1 cellular context compared by ENCODE assay signal in genomic region chr6:157527471-157527907, GRCh38.
TF ChIP-seq lines count a peak whose summit lies in the region.

No MANE protein-coding gene starts in this region.

TF ChIP-seq in K562, 482 proteins besides CTCF, POLR2A, EP300 and RAD21 (continued from another document and continues in another):
- TF ChIP-seq CREB1 (IDR thresholded peaks at IDR 0.05) (no peak), CREB1 (CRISPR knock-in tag; IDR thresholded peaks at IDR 0.05) (no peak), TCF3 (CRISPR knock-in tag; IDR thresholded peaks at IDR 0.05) (no peak), EHMT2 (IDR thresholded peaks at IDR 0.05) (no peak), ZNF583 (CRISPR knock-in tag; IDR thresholded peaks at IDR 0.05) (no peak), PRDM10 (IDR thresholded peaks at IDR 0.05; ENCODE audit: partially characterized antibody) (no peak), ZNF592 (IDR thresholded peaks at IDR 0.05) (peak; percentile 83), KLF13 (tag; IDR thresholded peaks at IDR 0.05; ENCODE audit: borderline replicate concordance, low read depth) (no peak), CEBPB (tag; IDR thresholded peaks at IDR 0.05) (peak; percentile 83), ESRRB (CRISPR knock-in tag; IDR thresholded peaks at IDR 0.05; ENCODE audit: borderline replicate concordance) (no peak), MYC (IDR thresholded peaks at IDR 0.05; ENCODE audit: low read depth, low read length) (0 out of 2 replicates have a peak, but pooled peaks have one; percentile 10), MYC (CRISPR knock-in tag; IDR thresholded peaks at IDR 0.05; ENCODE audit: borderline replicate concordance, low read depth) (no peak), NUFIP1 (IDR thresholded peaks at IDR 0.05; ENCODE audit: partially characterized antibody) (no peak), ZNF764 (CRISPR knock-in tag; IDR thresholded peaks at IDR 0.05; ENCODE audit: low read depth) (no peak), ZNF274 (IDR thresholded peaks at IDR 0.05; ENCODE audit: borderline replicate concordance, low read depth, low read length) (no peak), L3MBTL2 (IDR thresholded peaks at IDR 0.05) (peak; percentile 81; the same call in 1 of the 2 replicates), BRD4 (IDR thresholded peaks at IDR 0.05) (no peak), HNRNPH1 (optimal IDR thresholded peaks at IDR 0.05; ENCODE audit: low read depth, low read length) (no peak), FOXK1 (CRISPR knock-in tag; IDR thresholded peaks at IDR 0.05; ENCODE audit: borderline replicate concordance) (no peak), SIN3A (IDR thresholded peaks at IDR 0.05; ENCODE audit: borderline replicate concordance in 2 of 2, control insufficient read depth in 1 of 2, low read depth in 2 of 2, low read length in 2 of 2) (no peak), JUND (IDR thresholded peaks at IDR 0.05; ENCODE audit: borderline replicate concordance, low read depth, low read length) (peak; percentile 69), JUND (tag; IDR thresholded peaks at IDR 0.05; ENCODE audit: borderline replicate concordance, low read depth, low read length) (0 out of 3 replicates have a peak, but pooled peaks have one; percentile 31), ATF7 (IDR thresholded peaks at IDR 0.05) (peak; percentile 48; the same call in 1 of the 2 replicates), ZNF431 (CRISPR knock-in tag; IDR thresholded peaks at IDR 0.05) (no peak), ZNF639 (CRISPR knock-in tag; conservative IDR thresholded peaks at IDR 0.05 in 1 of 2, IDR thresholded peaks at IDR 0.05 in 1 of 2) (peak in 1 of 2 experiments; percentile 44; a peak in 1 of 4 replicates), SIRT6 (IDR thresholded peaks at IDR 0.05; ENCODE audit: low read depth, low read length) (no peak), ZNF24 (IDR thresholded peaks at IDR 0.05) (no peak), ZNF395 (CRISPR knock-in tag; IDR thresholded peaks at IDR 0.05) (no peak), ZBTB17 (CRISPR knock-in tag; IDR thresholded peaks at IDR 0.05) (no peak), RBM25 (IDR thresholded peaks at IDR 0.05; ENCODE audit: low read depth, low read length, severe bottlenecking) (no peak), RUNX1 (IDR thresholded peaks at IDR 0.05; ENCODE audit: low read depth) (no peak), ETV1 (tag; conservative IDR thresholded peaks at IDR 0.05; ENCODE audit: low read depth) (peak; percentile 45; the same call in 1 of the 2 replicates), CEBPG (CRISPR knock-in tag; IDR thresholded peaks at IDR 0.05) (0 out of 2 replicates have a peak, but pooled peaks have one; percentile 51), CEBPG (tag; conservative IDR thresholded peaks at IDR 0.05 in 1 of 2, IDR thresholded peaks at IDR 0.05 in 1 of 2) (peak; percentile 59 to 83), ZNF699 (CRISPR knock-in tag; IDR thresholded peaks at IDR 0.05; ENCODE audit: insufficient replicate concordance) (no peak), ZBTB9 (CRISPR knock-in tag; IDR thresholded peaks at IDR 0.05) (no peak), REST (CRISPR knock-in tag; IDR thresholded peaks at IDR 0.05; ENCODE audit: low read depth) (no peak), SREBF1 (IDR thresholded peaks at IDR 0.05; ENCODE audit: borderline replicate concordance, low read depth, low read length) (no peak), HSF4 (CRISPR knock-in tag; IDR thresholded peaks at IDR 0.05; ENCODE audit: borderline replicate concordance) (no peak), DLX4 (CRISPR knock-in tag; IDR thresholded peaks at IDR 0.05) (no peak), RBBP5 (IDR thresholded peaks at IDR 0.05; ENCODE audit: borderline replicate concordance, insufficient read depth, low read length, poor library complexity, severe bottlenecking) (no peak), ZNF124 (CRISPR knock-in tag; IDR thresholded peaks at IDR 0.05) (no peak), IFI16 (CRISPR knock-in tag; IDR thresholded peaks at IDR 0.05) (no peak), TCF15 (CRISPR knock-in tag; IDR thresholded peaks at IDR 0.05) (no peak), SIN3B (IDR thresholded peaks at IDR 0.05; ENCODE audit: low read depth) (no peak), GATAD2B (IDR thresholded peaks at IDR 0.05; ENCODE audit: borderline replicate concordance) (no peak), TAL1 (IDR thresholded peaks at IDR 0.05) (no peak), IRF9 (tag; IDR thresholded peaks at IDR 0.05) (no peak), NR2C1 (IDR thresholded peaks at IDR 0.05) (no peak), NR2C1 (tag; IDR thresholded peaks at IDR 0.05) (peak; percentile 47; the same call in 1 of the 2 replicates), JUN (IDR thresholded peaks at IDR 0.05; ENCODE audit: borderline replicate concordance, low read depth, low read length) (no peak), JUN (CRISPR knock-in tag; IDR thresholded peaks at IDR 0.05; ENCODE audit: borderline replicate concordance) (no peak), HDAC1 (IDR thresholded peaks at IDR 0.05) (no peak)
